21 cellular contexts compared by ENCODE assay signal in the genomic region with DNA sequence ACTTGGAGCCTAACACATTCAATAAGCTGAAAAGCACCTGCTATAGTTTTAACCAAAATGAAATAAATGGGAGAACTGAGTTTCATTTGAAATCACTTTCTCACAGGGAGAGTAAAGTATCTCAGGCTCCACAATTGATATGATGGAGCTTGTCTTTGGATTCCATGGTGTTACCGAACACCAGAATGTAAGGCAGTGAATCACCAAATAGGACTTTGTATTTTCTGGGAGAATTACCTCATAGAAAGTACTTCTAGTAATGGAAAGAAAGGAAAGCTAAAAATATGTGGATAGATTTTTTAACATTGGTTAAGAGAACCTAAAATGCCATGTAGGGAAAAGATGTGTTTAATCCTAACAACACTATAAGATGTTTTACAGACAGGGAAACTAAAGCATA.
"Had no signal": no experiment of that assay in that cellular context is flagged by ENCODE, and none has a peak within 500 bp of the region (broad histone marks: within the 10 kb centered on the region; RNA-seq: fewer than 3 reads in every experiment).

No MANE protein-coding gene starts in this region.

- ATAC-seq: gastroesophageal sphincter; left cardiac atrium; lower lobe of right lung; natural killer cell treated with Interleukin-12 subunit alpha and Interleukin-12 subunit beta and Interleukin-15 and Interleukin-18, amount 100 ng/mL, for 72 hours; sciatic nerve had no signal

- H3K4me3 Mint-ChIP-seq: dendritic cell treated with granulocyte-macrophage colony-stimulating factor and Interleukin-4, amounts not matched to agents 40 ng/mL and 50 ng/mL, for 4 days; immature natural killer cell; memory B cell; mesothelial cell of epicardium; natural killer cell treated with Interleukin-12 subunit alpha and Interleukin-12 subunit beta and Interleukin-15 and Interleukin-18, amount 100 ng/mL, for 72 hours had no signal

- H3K27ac ChIP-seq: epithelial cell of prostate, esophagus muscularis mucosa, gastroesophageal sphincter, left ventricle myocardium inferior, lower lobe of right lung, skin epidermis, tibial artery, upper lobe of left lung, vagina had no signal

- H3K27me3 ChIP-seq: esophagus muscularis mucosa, tibial artery, upper lobe of left lung, vagina had no signal

- H3K4me1 ChIP-seq: esophagus muscularis mucosa, gastroesophageal sphincter, left ventricle myocardium inferior, lower lobe of right lung, tibial artery, upper lobe of left lung, vagina had no signal

- H3K4me3 ChIP-seq: esophagus muscularis mucosa, gastroesophageal sphincter, left ventricle myocardium inferior, lower lobe of right lung, skin epidermis, tibial artery, upper lobe of left lung, vagina had no signal

- H3K4me1 Mint-ChIP-seq: immature natural killer cell, memory B cell had no signal

- H3K9me3 ChIP-seq: esophagus muscularis mucosa, gastroesophageal sphincter, left ventricle myocardium inferior, lower lobe of right lung, tibial artery, vagina had no signal

- H3K36me3 Mint-ChIP-seq: immature natural killer cell; memory B cell; mesothelial cell of epicardium; natural killer cell treated with Interleukin-12 subunit alpha and Interleukin-12 subunit beta and Interleukin-15 and Interleukin-18, amount 100 ng/mL, for 72 hours had no signal

- H3K27ac Mint-ChIP-seq: dendritic cell treated with granulocyte-macrophage colony-stimulating factor and Interleukin-4, amounts not matched to agents 40 ng/mL and 50 ng/mL, for 4 days; effector memory CD8-positive, alpha-beta T cell; immature natural killer cell; memory B cell; mesothelial cell of epicardium; natural killer cell treated with Interleukin-12 subunit alpha and Interleukin-12 subunit beta and Interleukin-15 and Interleukin-18, amount 100 ng/mL, for 72 hours had no signal

- H3K27me3 Mint-ChIP-seq: dendritic cell treated with granulocyte-macrophage colony-stimulating factor and Interleukin-4, amounts not matched to agents 40 ng/mL and 50 ng/mL, for 4 days; effector memory CD8-positive, alpha-beta T cell; memory B cell; natural killer cell treated with Interleukin-12 subunit alpha and Interleukin-12 subunit beta and Interleukin-15 and Interleukin-18, amount 100 ng/mL, for 72 hours had no signal

- H3K36me3 ChIP-seq: esophagus muscularis mucosa, gastroesophageal sphincter, lower lobe of right lung, tibial artery, upper lobe of left lung, vagina had no signal

- DNase-seq: effector memory CD8-positive, alpha-beta T cell; immature natural killer cell; kidney; left cardiac atrium; left ventricle myocardium inferior; lower lobe of right lung; posterior cingulate gyrus; stimulated activated CD4-positive, alpha-beta T cell treated with anti-CD3 and anti-CD28 coated beads, Interleukin-2, amount 100 ng/mL, for 48 hours; stimulated activated naive CD4-positive, alpha-beta T cell treated with Interleukin-2 at 50 U/mL for 16 hours; tibial artery; upper lobe of left lung had no signal
